ENCODE assay signal across 1 cellular context in the genomic region with DNA sequence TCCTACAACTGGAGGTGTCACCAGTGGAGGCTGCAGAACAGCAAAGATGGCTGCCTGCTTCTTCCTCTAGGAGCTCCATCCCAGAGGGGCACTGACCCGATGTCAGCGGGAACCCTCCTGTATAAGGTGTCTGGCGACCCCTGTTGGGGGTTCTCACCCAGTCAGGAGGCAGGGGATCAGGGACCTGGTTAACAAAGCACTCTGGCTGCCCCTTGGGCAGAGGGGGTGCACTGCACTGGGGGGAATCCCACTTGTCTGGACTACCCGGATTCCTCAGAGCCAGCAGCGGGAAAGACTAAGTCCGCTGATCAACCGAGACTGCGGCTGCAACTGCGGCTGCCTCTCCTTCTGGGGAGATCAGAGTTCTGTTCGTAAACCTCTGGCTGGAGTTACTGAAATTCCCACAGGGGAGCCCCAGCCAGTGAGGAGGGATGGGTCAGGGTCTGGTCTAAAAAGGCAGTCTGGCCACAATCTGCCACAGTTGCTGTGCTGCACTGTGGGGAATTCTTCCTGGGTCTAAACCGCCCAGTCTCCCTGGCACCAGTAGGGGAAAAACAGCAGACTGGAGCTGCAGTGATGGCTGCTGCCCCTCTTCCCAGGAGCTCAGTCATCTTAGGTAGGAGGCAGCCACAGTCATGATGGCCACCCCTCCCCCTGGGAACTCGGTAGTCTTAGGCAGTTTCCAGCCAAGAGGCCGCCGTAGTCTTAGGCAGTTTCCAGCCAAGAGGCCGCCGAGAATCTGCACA.
TF ChIP-seq lines count a peak whose summit lies in the region.

No MANE protein-coding gene starts in this region.

TF ChIP-seq in GM12878, 131 proteins besides CTCF, POLR2A, EP300 and RAD21:
- TF ChIP-seq NFYA (IDR thresholded peaks at IDR 0.05; ENCODE audit: borderline replicate concordance, low read depth, low read length) (no peak), HDAC6 (IDR thresholded peaks at IDR 0.05; ENCODE audit: unreplicated experiment) (no peak), MEF2A (IDR thresholded peaks at IDR 0.05; ENCODE audit: insufficient read depth, low read depth, low read length) (no peak), ASH2L (IDR thresholded peaks at IDR 0.05; ENCODE audit: borderline replicate concordance, low read depth) (no peak), MYB (IDR thresholded peaks at IDR 0.05; ENCODE audit: borderline replicate concordance, low read depth, low read length) (no peak), TCF3 (IDR thresholded peaks at IDR 0.05; ENCODE audit: borderline replicate concordance, insufficient read depth, low read depth, low read length) (no peak), CHD1 (IDR thresholded peaks at IDR 0.05; ENCODE audit: low read depth, low read length) (no peak), SUPT20H (IDR thresholded peaks at IDR 0.05; ENCODE audit: borderline replicate concordance, control insufficient read depth, low read depth, low read length) (no peak), SMARCA5 (IDR thresholded peaks at IDR 0.05) (no peak), HSF1 (IDR thresholded peaks at IDR 0.05; ENCODE audit: low read depth, low read length) (no peak), SMAD5 (IDR thresholded peaks at IDR 0.05; ENCODE audit: low read depth) (no peak), HCFC1 (IDR thresholded peaks at IDR 0.05; ENCODE audit: low read length) (no peak), MEF2B (IDR thresholded peaks at IDR 0.05; ENCODE audit: partially characterized antibody, poor library complexity, severe bottlenecking) (no peak), RBBP5 (conservative IDR thresholded peaks at IDR 0.05) (no peak), ELK1 (IDR thresholded peaks at IDR 0.05; ENCODE audit: low read depth, low read length) (no peak)
- TF ChIP-seq, protein P1, sequence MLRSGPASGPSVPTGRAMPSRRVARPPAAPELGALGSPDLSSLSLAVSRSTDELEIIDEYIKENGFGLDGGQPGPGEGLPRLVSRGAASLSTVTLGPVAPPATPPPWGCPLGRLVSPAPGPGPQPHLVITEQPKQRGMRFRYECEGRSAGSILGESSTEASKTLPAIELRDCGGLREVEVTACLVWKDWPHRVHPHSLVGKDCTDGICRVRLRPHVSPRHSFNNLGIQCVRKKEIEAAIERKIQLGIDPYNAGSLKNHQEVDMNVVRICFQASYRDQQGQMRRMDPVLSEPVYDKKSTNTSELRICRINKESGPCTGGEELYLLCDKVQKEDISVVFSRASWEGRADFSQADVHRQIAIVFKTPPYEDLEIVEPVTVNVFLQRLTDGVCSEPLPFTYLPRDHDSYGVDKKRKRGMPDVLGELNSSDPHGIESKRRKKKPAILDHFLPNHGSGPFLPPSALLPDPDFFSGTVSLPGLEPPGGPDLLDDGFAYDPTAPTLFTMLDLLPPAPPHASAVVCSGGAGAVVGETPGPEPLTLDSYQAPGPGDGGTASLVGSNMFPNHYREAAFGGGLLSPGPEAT (IDR thresholded peaks at IDR 0.05; ENCODE audit: low read depth): no peak
- TF ChIP-seq, protein P2, sequence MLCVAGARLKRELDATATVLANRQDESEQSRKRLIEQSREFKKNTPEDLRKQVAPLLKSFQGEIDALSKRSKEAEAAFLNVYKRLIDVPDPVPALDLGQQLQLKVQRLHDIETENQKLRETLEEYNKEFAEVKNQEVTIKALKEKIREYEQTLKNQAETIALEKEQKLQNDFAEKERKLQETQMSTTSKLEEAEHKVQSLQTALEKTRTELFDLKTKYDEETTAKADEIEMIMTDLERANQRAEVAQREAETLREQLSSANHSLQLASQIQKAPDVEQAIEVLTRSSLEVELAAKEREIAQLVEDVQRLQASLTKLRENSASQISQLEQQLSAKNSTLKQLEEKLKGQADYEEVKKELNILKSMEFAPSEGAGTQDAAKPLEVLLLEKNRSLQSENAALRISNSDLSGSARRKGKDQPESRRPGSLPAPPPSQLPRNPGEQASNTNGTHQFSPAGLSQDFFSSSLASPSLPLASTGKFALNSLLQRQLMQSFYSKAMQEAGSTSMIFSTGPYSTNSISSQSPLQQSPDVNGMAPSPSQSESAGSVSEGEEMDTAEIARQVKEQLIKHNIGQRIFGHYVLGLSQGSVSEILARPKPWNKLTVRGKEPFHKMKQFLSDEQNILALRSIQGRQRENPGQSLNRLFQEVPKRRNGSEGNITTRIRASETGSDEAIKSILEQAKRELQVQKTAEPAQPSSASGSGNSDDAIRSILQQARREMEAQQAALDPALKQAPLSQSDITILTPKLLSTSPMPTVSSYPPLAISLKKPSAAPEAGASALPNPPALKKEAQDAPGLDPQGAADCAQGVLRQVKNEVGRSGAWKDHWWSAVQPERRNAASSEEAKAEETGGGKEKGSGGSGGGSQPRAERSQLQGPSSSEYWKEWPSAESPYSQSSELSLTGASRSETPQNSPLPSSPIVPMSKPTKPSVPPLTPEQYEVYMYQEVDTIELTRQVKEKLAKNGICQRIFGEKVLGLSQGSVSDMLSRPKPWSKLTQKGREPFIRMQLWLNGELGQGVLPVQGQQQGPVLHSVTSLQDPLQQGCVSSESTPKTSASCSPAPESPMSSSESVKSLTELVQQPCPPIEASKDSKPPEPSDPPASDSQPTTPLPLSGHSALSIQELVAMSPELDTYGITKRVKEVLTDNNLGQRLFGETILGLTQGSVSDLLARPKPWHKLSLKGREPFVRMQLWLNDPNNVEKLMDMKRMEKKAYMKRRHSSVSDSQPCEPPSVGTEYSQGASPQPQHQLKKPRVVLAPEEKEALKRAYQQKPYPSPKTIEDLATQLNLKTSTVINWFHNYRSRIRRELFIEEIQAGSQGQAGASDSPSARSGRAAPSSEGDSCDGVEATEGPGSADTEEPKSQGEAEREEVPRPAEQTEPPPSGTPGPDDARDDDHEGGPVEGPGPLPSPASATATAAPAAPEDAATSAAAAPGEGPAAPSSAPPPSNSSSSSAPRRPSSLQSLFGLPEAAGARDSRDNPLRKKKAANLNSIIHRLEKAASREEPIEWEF (IDR thresholded peaks at IDR 0.05; ENCODE audit: insufficient replicate concordance, low read depth, low read length): no peak
- TF ChIP-seq, protein P3, sequence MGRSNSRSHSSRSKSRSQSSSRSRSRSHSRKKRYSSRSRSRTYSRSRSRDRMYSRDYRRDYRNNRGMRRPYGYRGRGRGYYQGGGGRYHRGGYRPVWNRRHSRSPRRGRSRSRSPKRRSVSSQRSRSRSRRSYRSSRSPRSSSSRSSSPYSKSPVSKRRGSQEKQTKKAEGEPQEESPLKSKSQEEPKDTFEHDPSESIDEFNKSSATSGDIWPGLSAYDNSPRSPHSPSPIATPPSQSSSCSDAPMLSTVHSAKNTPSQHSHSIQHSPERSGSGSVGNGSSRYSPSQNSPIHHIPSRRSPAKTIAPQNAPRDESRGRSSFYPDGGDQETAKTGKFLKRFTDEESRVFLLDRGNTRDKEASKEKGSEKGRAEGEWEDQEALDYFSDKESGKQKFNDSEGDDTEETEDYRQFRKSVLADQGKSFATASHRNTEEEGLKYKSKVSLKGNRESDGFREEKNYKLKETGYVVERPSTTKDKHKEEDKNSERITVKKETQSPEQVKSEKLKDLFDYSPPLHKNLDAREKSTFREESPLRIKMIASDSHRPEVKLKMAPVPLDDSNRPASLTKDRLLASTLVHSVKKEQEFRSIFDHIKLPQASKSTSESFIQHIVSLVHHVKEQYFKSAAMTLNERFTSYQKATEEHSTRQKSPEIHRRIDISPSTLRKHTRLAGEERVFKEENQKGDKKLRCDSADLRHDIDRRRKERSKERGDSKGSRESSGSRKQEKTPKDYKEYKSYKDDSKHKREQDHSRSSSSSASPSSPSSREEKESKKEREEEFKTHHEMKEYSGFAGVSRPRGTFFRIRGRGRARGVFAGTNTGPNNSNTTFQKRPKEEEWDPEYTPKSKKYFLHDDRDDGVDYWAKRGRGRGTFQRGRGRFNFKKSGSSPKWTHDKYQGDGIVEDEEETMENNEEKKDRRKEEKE (IDR thresholded peaks at IDR 0.05): no peak
